ENCODE assay signal across 17 cellular contexts in the genomic region with DNA sequence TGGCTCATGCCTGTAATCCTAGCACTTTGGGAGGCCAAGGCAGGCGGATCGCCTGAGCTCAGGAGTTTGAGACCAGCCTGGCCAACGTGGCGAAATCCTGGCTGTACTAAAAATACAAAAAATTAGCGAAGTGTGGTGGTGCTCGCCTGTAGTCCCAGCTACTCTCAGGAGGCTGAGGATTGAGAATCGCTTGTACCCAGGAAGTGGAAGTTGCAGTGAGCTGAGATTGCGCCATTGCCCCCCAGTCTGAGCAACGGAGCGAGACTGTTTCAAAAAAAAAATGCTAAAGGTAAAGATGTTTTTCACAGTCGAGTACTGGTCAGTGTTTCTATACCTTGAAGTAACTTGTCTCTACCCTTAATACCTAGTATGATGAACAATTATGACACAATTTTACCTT. TPM values are rescaled to one million over a fixed set of nuclear protein-coding genes. Genes with fewer than 3 reads are reported as not detected.
DNase-seq lines count a peak whose midpoint lies in the region; ATAC-seq and TF ChIP-seq lines count a peak whose summit lies in the region.
"Had no signal": no experiment of that assay in that cellular context is flagged by ENCODE, and none has a peak within 500 bp of the region (broad histone marks: within the 10 kb centered on the region; RNA-seq: fewer than 3 reads in every experiment).

No MANE protein-coding gene starts in this region.

- no peak for DNase-seq in activated CD4-positive, alpha-beta memory T cell treated with anti-CD3 and anti-CD28 coated beads for 36 hours
- DNase-seq in activated CD4-positive, alpha-beta memory T cell treated with anti-CD3 and anti-CD28 coated beads, Interleukin-2, amount 10 ng/mL, durations not matched to agents 7 days and 5 days, result no peak
- peak; percentile 33 for DNase-seq in NB4 (ENCODE audit: low read depth)
- no peak for DNase-seq in WTC11 (ENCODE audit: low spot score)
- DNase-seq in nephron progenitor cell, result no peak
- DNase-seq in stimulated activated CD4-positive, alpha-beta T cell treated with anti-CD3 and anti-CD28 coated beads, Interleukin-2, amount 100 ng/mL, for 48 hours, result no peak
- DNase-seq in EL, result no peak
- DNase-seq: C1 segment of cervical spinal cord; Calu3; CD4-positive, alpha-beta memory T cell; COR-L47; DMS53; DMS79 treated with DMSO at 0.1 percent for 48 hours; HFFc6 had no signal

- H3K27me3 Mint-ChIP-seq in activated CD4-positive, alpha-beta memory T cell treated with anti-CD3 and anti-CD28 coated beads for 36 hours, result no peaks in the 10 kb centered on the region
- no peaks in the 10 kb centered on the region for H3K27me3 Mint-ChIP-seq in activated CD4-positive, alpha-beta memory T cell treated with anti-CD3 and anti-CD28 coated beads, Interleukin-2, amount 10 ng/mL, durations not matched to agents 7 days and 5 days
- H3K27me3 Mint-ChIP-seq in WTC11 (ENCODE audit: low read depth) (no peaks in the 10 kb centered on the region), nephron progenitor cell (ENCODE audit: low read depth, poor library complexity) (no peaks in the 10 kb centered on the region)
- H3K27me3 Mint-ChIP-seq: CD4-positive, alpha-beta memory T cell had no signal

- peaks cover 8% of the 10 kb centered on the region for H3K4me1 Mint-ChIP-seq in activated CD4-positive, alpha-beta memory T cell treated with anti-CD3 and anti-CD28 coated beads for 36 hours (ENCODE audit: low read depth)
- no peaks in the 10 kb centered on the region for H3K4me1 Mint-ChIP-seq in activated CD4-positive, alpha-beta memory T cell treated with anti-CD3 and anti-CD28 coated beads, Interleukin-2, amount 10 ng/mL, durations not matched to agents 7 days and 5 days
- no peaks in the 10 kb centered on the region for H3K4me1 Mint-ChIP-seq in WTC11
- H3K4me1 Mint-ChIP-seq in nephron progenitor cell, result no peaks in the 10 kb centered on the region
- H3K4me1 Mint-ChIP-seq: GM23338 had no signal

- H3K27ac Mint-ChIP-seq in activated CD4-positive, alpha-beta memory T cell treated with anti-CD3 and anti-CD28 coated beads for 36 hours, result peak overlapping the region; percentile 5
- no peak overlapping the region for H3K27ac Mint-ChIP-seq in activated CD4-positive, alpha-beta memory T cell treated with anti-CD3 and anti-CD28 coated beads, Interleukin-2, amount 10 ng/mL, durations not matched to agents 7 days and 5 days
- H3K27ac Mint-ChIP-seq in WTC11 (peak overlapping the region; percentile 45), nephron progenitor cell (peak overlapping the region; percentile 94)
- H3K27ac Mint-ChIP-seq: HFFc6 had no signal

- intact Hi-C loops in activated CD4-positive, alpha-beta memory T cell treated with anti-CD3 and anti-CD28 coated beads for 36 hours (cut with micrococcal nuclease), result no loop called here

- POLR2A ChIA-PET in activated CD4-positive, alpha-beta memory T cell treated with anti-CD3 and anti-CD28 coated beads for 36 hours (lab: Charles Lee), result interaction anchor here (0.8 kb wide), 1 partner anchor 124 kb away, joined by 3 read pairs; no protein-coding TSS in a partner anchor
- POLR2A ChIA-PET in activated CD4-positive, alpha-beta memory T cell treated with anti-CD3 and anti-CD28 coated beads, Interleukin-2, amount 10 ng/mL, durations not matched to agents 7 days and 5 days (lab: Charles Lee), result interaction anchor here (1.8 kb wide), 1 partner anchor 10 kb away, joined by 7 read pairs; a partner anchor contains a TSS
- POLR2A ChIA-PET in WTC11 (lab: Charles Lee), result no interaction called here

- TF ChIP-seq CTCF in NB4 (IDR thresholded peaks at IDR 0.05; ENCODE audit: low read depth, low read length), result no peak
- no peak for TF ChIP-seq CTCF in WTC11 (IDR thresholded peaks at IDR 0.05)
- TF ChIP-seq CTCF in nephron progenitor cell (IDR thresholded peaks at IDR 0.05), result no peak

- TF ChIP-seq POLR2A in NB4 (IDR thresholded peaks at IDR 0.05; ENCODE audit: extremely low read depth, insufficient read length), result no peak

- H3K36me3 Mint-ChIP-seq in activated CD4-positive, alpha-beta memory T cell treated with anti-CD3 and anti-CD28 coated beads for 36 hours, result peaks cover 19% of the 10 kb centered on the region
- peaks cover 36% of the 10 kb centered on the region for H3K36me3 Mint-ChIP-seq in activated CD4-positive, alpha-beta memory T cell treated with anti-CD3 and anti-CD28 coated beads, Interleukin-2, amount 10 ng/mL, durations not matched to agents 7 days and 5 days (ENCODE audit: low read depth)
- H3K36me3 Mint-ChIP-seq in WTC11, result peaks cover 4% of the 10 kb centered on the region; the same call in 1 of the 2 replicates
- H3K36me3 Mint-ChIP-seq in nephron progenitor cell (ENCODE audit: low read depth), result peaks cover 19% of the 10 kb centered on the region

- CTCF ChIA-PET in activated CD4-positive, alpha-beta memory T cell treated with anti-CD3 and anti-CD28 coated beads for 36 hours (lab: Charles Lee), result no interaction called here
- CTCF ChIA-PET in activated CD4-positive, alpha-beta memory T cell treated with anti-CD3 and anti-CD28 coated beads, Interleukin-2, amount 10 ng/mL, durations not matched to agents 7 days and 5 days (lab: Charles Lee), result no interaction called here
- CTCF ChIA-PET in WTC11 (lab: Charles Lee), result no interaction called here

- ATAC-seq in WTC11, result no peak
- no peak for ATAC-seq in GM19467 (IDR thresholded peaks at IDR 0.05; ENCODE audit: unreplicated experiment)

- no peaks in the 10 kb centered on the region for H3K9me3 Mint-ChIP-seq in activated CD4-positive, alpha-beta memory T cell treated with anti-CD3 and anti-CD28 coated beads for 36 hours
- H3K9me3 Mint-ChIP-seq in activated CD4-positive, alpha-beta memory T cell treated with anti-CD3 and anti-CD28 coated beads, Interleukin-2, amount 10 ng/mL, durations not matched to agents 7 days and 5 days, result no peaks in the 10 kb centered on the region
- no peaks in the 10 kb centered on the region for H3K9me3 Mint-ChIP-seq in WTC11
- H3K9me3 Mint-ChIP-seq in nephron progenitor cell, result no peaks in the 10 kb centered on the region
- H3K9me3 Mint-ChIP-seq: CD4-positive, alpha-beta memory T cell; GM23338; HFFc6 had no signal

- H3K4me3 Mint-ChIP-seq in activated CD4-positive, alpha-beta memory T cell treated with anti-CD3 and anti-CD28 coated beads for 36 hours, result no peak overlapping the region
- no peak overlapping the region for H3K4me3 Mint-ChIP-seq in activated CD4-positive, alpha-beta memory T cell treated with anti-CD3 and anti-CD28 coated beads, Interleukin-2, amount 10 ng/mL, durations not matched to agents 7 days and 5 days
- H3K4me3 Mint-ChIP-seq in WTC11 (no peak overlapping the region), nephron progenitor cell (no peak overlapping the region)
- H3K4me3 Mint-ChIP-seq: CD4-positive, alpha-beta memory T cell; GM23338; HFFc6 had no signal

- no peak overlapping the region for H3K4me3 ChIP-seq in NB4 (ENCODE audit: low read depth, low read length)
- H3K4me3 ChIP-seq: GM23338, HAP-1 had no signal

TF ChIP-seq in WTC11, 78 proteins besides CTCF, POLR2A, EP300 and RAD21:
- TF ChIP-seq, protein P1, sequence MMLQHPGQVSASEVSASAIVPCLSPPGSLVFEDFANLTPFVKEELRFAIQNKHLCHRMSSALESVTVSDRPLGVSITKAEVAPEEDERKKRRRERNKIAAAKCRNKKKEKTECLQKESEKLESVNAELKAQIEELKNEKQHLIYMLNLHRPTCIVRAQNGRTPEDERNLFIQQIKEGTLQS (CRISPR knock-in tag; conservative IDR thresholded peaks at IDR 0.05), result no peak
- TF ChIP-seq, protein P2, sequence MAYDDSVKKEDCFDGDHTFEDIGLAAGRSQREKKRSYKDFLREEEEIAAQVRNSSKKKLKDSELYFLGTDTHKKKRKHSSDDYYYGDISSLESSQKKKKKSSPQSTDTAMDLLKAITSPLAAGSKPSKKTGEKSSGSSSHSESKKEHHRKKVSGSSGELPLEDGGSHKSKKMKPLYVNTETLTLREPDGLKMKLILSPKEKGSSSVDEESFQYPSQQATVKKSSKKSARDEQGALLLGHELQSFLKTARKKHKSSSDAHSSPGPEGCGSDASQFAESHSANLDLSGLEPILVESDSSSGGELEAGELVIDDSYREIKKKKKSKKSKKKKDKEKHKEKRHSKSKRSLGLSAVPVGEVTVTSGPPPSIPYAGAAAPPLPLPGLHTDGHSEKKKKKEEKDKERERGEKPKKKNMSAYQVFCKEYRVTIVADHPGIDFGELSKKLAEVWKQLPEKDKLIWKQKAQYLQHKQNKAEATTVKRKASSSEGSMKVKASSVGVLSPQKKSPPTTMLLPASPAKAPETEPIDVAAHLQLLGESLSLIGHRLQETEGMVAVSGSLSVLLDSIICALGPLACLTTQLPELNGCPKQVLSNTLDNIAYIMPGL (CRISPR knock-in tag; IDR thresholded peaks at IDR 0.05), result no peak

RNA-seq across cellular contexts. Expression of a gene that starts 11.1 kb away (rescaled TPM):
- total RNA-seq in activated CD4-positive, alpha-beta memory T cell treated with anti-CD3 and anti-CD28 coated beads for 36 hours, result 10 to 100 TPM; 25.4 to 25.8 TPM
- 10 to 100 TPM; 16.1 to 18.0 TPM for total RNA-seq in activated CD4-positive, alpha-beta memory T cell treated with anti-CD3 and anti-CD28 coated beads, Interleukin-2, amount 10 ng/mL, durations not matched to agents 7 days and 5 days
- 8.4 to 9.9 TPM (median 8.6 TPM) in 3 replicates for total RNA-seq in WTC11 (2021)

RNA-seq across cellular contexts. Expression of a gene that starts 27.7 kb away (rescaled TPM):
- total RNA-seq in activated CD4-positive, alpha-beta memory T cell treated with anti-CD3 and anti-CD28 coated beads for 36 hours, result 10 to 100 TPM; 47.9 to 49.3 TPM
- 10 to 100 TPM; 62.0 to 64.9 TPM for total RNA-seq in activated CD4-positive, alpha-beta memory T cell treated with anti-CD3 and anti-CD28 coated beads, Interleukin-2, amount 10 ng/mL, durations not matched to agents 7 days and 5 days
- 50.7 to 57.1 TPM (median 51.6 TPM) in 3 replicates for total RNA-seq in WTC11 (2021)

RNA-seq across cellular contexts. Expression of a gene that starts 34.7 kb away (rescaled TPM):
- 10 to 100 TPM; 56.5 to 65.8 TPM for total RNA-seq in activated CD4-positive, alpha-beta memory T cell treated with anti-CD3 and anti-CD28 coated beads for 36 hours
- 10 to 100 TPM; 64.4 to 67.5 TPM for total RNA-seq in activated CD4-positive, alpha-beta memory T cell treated with anti-CD3 and anti-CD28 coated beads, Interleukin-2, amount 10 ng/mL, durations not matched to agents 7 days and 5 days
- 79.9 to 86.4 TPM (median 84.7 TPM) in 3 replicates for total RNA-seq in WTC11 (2021)

RNA-seq across cellular contexts. Expression of a gene that starts 35.0 kb away (rescaled TPM):
- 10 to 100 TPM; 72.1 to 77.5 TPM for total RNA-seq in activated CD4-positive, alpha-beta memory T cell treated with anti-CD3 and anti-CD28 coated beads for 36 hours
- 10 to 100 TPM; 44.8 to 45.4 TPM for total RNA-seq in activated CD4-positive, alpha-beta memory T cell treated with anti-CD3 and anti-CD28 coated beads, Interleukin-2, amount 10 ng/mL, durations not matched to agents 7 days and 5 days
- total RNA-seq in WTC11 (2021), result 31.6 to 41.5 TPM (median 32.8 TPM) in 3 replicates
